ENCODE assay signal across 1 cellular context in the genomic region with DNA sequence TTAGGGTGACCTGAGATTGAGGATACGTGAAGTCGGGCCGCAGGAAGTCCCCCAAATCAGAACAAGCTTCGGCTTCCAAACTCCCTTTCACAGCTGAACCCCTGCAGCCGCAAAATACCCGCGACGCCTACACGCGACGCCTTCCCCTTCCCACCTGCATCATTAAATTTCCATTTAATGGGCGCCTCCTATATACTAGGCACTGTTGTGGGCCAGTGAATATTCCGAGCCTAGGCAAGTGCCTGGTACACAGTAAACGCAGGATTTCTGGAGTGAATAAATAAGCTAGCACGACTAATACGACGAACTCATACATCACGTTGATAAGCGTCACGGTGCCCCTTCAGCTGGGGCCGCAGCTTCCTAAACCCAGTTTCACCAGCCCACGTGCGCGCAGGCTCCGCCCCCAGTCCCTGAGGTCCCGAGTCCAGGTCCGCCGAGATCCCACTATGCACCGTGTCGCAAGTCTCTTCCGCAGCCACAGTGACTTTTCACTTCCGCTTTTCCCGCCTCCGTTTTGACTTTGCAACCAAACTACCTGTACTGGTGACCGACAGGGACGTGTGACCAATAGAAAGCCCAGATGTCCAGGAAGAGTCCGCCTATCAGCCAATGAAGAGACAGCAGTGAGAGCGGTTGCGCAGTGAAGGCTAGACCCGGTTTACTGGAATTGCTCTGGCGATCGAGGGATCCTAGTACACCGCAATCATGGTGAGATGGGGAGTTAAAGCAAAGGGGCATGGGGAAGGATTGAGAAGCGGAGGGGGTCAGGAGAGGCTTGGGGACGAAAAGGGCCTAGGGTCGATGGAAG.
A peak's percentile ranks its signal among the peaks of the same experiment; 100 is the strongest.
TF ChIP-seq lines count a peak whose summit lies in the region.

A gene (plus strand): TSS at position 623 of the 811 bp plus-strand sequence. CDS start 86 bp downstream, at position 709.

TF ChIP-seq in HEK293, 187 proteins besides CTCF, POLR2A, EP300 and RAD21 (continued from another document):
- no peak for TF ChIP-seq ZNF274 (IDR thresholded peaks at IDR 0.05; ENCODE audit: low read length)
- no peak for TF ChIP-seq ZNF274 (tag by site-specific recombination; IDR thresholded peaks at IDR 0.05; ENCODE audit: borderline replicate concordance)
- TF ChIP-seq MZF1 (tag by site-specific recombination; IDR thresholded peaks at IDR 0.05; ENCODE audit: borderline replicate concordance) = peak; percentile 58
- TF ChIP-seq ZNF514 (tag by site-specific recombination; IDR thresholded peaks at IDR 0.05) = no peak
- TF ChIP-seq, protein P1, sequence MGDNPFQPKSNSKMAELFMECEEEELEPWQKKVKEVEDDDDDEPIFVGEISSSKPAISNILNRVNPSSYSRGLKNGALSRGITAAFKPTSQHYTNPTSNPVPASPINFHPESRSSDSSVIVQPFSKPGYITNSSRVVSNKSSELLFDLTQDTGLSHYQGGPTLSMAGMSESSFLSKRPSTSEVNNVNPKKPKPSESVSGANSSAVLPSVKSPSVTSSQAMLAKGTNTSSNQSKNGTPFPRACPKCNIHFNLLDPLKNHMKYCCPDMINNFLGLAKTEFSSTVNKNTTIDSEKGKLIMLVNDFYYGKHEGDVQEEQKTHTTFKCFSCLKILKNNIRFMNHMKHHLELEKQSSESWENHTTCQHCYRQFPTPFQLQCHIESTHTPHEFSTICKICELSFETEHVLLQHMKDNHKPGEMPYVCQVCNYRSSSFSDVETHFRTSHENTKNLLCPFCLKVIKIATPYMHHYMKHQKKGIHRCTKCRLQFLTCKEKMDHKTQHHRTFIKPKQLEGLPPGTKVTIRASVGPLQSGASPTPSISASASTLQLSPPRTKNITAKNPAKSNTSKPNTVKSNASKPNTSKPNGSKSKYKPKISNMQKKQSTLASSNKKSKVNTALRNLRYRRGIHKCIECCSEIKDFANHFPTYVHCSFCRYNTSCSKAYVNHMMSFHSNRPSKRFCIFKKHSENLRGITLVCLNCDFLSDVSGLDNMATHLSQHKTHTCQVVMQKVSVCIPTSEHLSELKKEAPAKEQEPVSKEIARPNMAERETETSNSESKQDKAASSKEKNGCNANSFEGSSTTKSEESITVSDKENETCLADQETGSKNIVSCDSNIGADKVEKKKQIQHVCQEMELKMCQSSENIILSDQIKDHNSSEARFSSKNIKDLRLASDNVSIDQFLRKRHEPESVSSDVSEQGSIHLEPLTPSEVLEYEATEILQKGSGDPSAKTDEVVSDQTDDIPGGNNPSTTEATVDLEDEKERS (tag by site-specific recombination; IDR thresholded peaks at IDR 0.05) = no peak
- TF ChIP-seq, protein P2, sequence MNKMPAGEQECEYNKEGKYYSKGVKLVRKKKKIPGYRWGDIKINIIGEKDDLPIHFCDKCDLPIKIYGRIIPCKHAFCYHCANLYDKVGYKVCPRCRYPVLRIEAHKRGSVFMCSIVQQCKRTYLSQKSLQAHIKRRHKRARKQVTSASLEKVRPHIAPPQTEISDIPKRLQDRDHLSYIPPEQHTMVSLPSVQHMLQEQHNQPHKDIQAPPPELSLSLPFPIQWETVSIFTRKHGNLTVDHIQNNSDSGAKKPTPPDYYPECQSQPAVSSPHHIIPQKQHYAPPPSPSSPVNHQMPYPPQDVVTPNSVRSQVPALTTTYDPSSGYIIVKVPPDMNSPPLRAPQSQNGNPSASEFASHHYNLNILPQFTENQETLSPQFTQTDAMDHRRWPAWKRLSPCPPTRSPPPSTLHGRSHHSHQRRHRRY (tag by site-specific recombination; IDR thresholded peaks at IDR 0.05) = no peak; the same call in 1 of the 2 replicates
- peak; percentile 97 for TF ChIP-seq ZNF76 (tag by site-specific recombination; IDR thresholded peaks at IDR 0.05; ENCODE audit: borderline replicate concordance, low read depth)
- no peak for TF ChIP-seq GFI1B (tag by site-specific recombination; IDR thresholded peaks at IDR 0.05)
- no peak for TF ChIP-seq IKZF3 (tag by site-specific recombination; IDR thresholded peaks at IDR 0.05)
- 0 out of 2 replicates have a peak, but pooled peaks have one; percentile 36 for TF ChIP-seq ZNF391 (tag by site-specific recombination; IDR thresholded peaks at IDR 0.05; ENCODE audit: borderline replicate concordance, low read depth)
